Comparison of ENCODE assay signal across 1 cellular context in genomic region chr21:14736672-14737071, GRCh38.
TF ChIP-seq lines count a peak whose summit lies in the region.

No MANE protein-coding gene starts in this region.

TF ChIP-seq in K562, 482 proteins besides CTCF, POLR2A, EP300 and RAD21 (continued from another document):
- 0 out of 2 replicates have a peak, but pooled peaks have one; percentile 34 for TF ChIP-seq MECOM (CRISPR knock-in tag; IDR thresholded peaks at IDR 0.05)
- TF ChIP-seq ATF7 (IDR thresholded peaks at IDR 0.05) = peak; percentile 64; the same call in 1 of the 2 replicates
- TF ChIP-seq SMAD3 (CRISPR knock-in tag; conservative IDR thresholded peaks at IDR 0.05) = no peak
- TF ChIP-seq ZNF280A (IDR thresholded peaks at IDR 0.05; ENCODE audit: low read depth, partially characterized antibody) = no peak
- TF ChIP-seq CEBPB (tag; IDR thresholded peaks at IDR 0.05) = 0 out of 2 replicates have a peak, but pooled peaks have one; percentile 9
- TF ChIP-seq JUND (IDR thresholded peaks at IDR 0.05; ENCODE audit: borderline replicate concordance, low read depth, low read length) = peak; percentile 64; the same call in 1 of the 2 replicates
- TF ChIP-seq JUND (tag; IDR thresholded peaks at IDR 0.05; ENCODE audit: borderline replicate concordance, low read depth, low read length) = peak; percentile 71; the same call in 2 of the 3 replicates
- TF ChIP-seq NFRKB (IDR thresholded peaks at IDR 0.05; ENCODE audit: low read depth) = no peak
- no peak for TF ChIP-seq SIN3B (IDR thresholded peaks at IDR 0.05; ENCODE audit: low read depth)
- peak; percentile 87 for TF ChIP-seq MEIS2 (IDR thresholded peaks at IDR 0.05; ENCODE audit: partially characterized antibody)
- peak; percentile 72 for TF ChIP-seq MAFG (tag; conservative IDR thresholded peaks at IDR 0.05)
- TF ChIP-seq POLR2AphosphoS5 (IDR thresholded peaks at IDR 0.05; ENCODE audit: control insufficient read depth, insufficient read depth, low read depth, low read length) = no peak
- no peak for TF ChIP-seq ZNF398 (CRISPR knock-in tag; IDR thresholded peaks at IDR 0.05)
- 0 out of 2 replicates have a peak, but pooled peaks have one; percentile 43 for TF ChIP-seq ZNF311 (CRISPR knock-in tag; IDR thresholded peaks at IDR 0.05)
- TF ChIP-seq RFX7 (CRISPR knock-in tag; IDR thresholded peaks at IDR 0.05) = no peak
- TF ChIP-seq MCM3 (IDR thresholded peaks at IDR 0.05) = no peak
- TF ChIP-seq TAF1 (IDR thresholded peaks at IDR 0.05; ENCODE audit: control insufficient read depth, extremely low read depth, insufficient read depth, low read length, severe bottlenecking) = no peak
- TF ChIP-seq HMGXB4 (CRISPR knock-in tag; IDR thresholded peaks at IDR 0.05) = no peak
- no peak for TF ChIP-seq SAFB2 (IDR thresholded peaks at IDR 0.05; ENCODE audit: borderline replicate concordance, low read depth, low read length, severe bottlenecking)
- TF ChIP-seq ZNF282 (CRISPR knock-in tag; IDR thresholded peaks at IDR 0.05) = no peak
- TF ChIP-seq SNIP1 (IDR thresholded peaks at IDR 0.05; ENCODE audit: low read depth) = no peak
- TF ChIP-seq, protein P1, sequence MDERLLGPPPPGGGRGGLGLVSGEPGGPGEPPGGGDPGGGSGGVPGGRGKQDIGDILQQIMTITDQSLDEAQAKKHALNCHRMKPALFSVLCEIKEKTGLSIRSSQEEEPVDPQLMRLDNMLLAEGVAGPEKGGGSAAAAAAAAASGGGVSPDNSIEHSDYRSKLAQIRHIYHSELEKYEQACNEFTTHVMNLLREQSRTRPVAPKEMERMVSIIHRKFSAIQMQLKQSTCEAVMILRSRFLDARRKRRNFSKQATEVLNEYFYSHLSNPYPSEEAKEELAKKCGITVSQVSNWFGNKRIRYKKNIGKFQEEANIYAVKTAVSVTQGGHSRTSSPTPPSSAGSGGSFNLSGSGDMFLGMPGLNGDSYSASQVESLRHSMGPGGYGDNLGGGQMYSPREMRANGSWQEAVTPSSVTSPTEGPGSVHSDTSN (CRISPR knock-in tag; IDR thresholded peaks at IDR 0.05; ENCODE audit: low read depth) = no peak
- TF ChIP-seq, protein P1 (tag; conservative IDR thresholded peaks at IDR 0.05; ENCODE audit: low read depth) = peak; percentile 80
- peak; percentile 26; the same call in 1 of the 2 replicates for TF ChIP-seq PKNOX1 (IDR thresholded peaks at IDR 0.05)
- TF ChIP-seq ATF1 (CRISPR knock-in tag; IDR thresholded peaks at IDR 0.05) = no peak
- TF ChIP-seq ATF1 (tag; IDR thresholded peaks at IDR 0.05) = peak; percentile 40; the same call in 1 of the 2 replicates
- TF ChIP-seq MAFF (IDR thresholded peaks at IDR 0.05; ENCODE audit: low read length) = peak; percentile 8; the same call in 1 of the 2 replicates
- TF ChIP-seq VEZF1 (CRISPR knock-in tag; IDR thresholded peaks at IDR 0.05) = no peak
- peak; percentile 67 for TF ChIP-seq C11orf30 (IDR thresholded peaks at IDR 0.05; ENCODE audit: low read depth)
- TF ChIP-seq RNF219 (CRISPR knock-in tag; IDR thresholded peaks at IDR 0.05) = 0 out of 2 replicates have a peak, but pooled peaks have one; percentile 48
- TF ChIP-seq ZNF589 (CRISPR knock-in tag; IDR thresholded peaks at IDR 0.05; ENCODE audit: low read depth) = peak; percentile 47; the same call in 1 of the 2 replicates
- no peak for TF ChIP-seq ZNF184 (CRISPR knock-in tag; IDR thresholded peaks at IDR 0.05)
- TF ChIP-seq E2F3 (CRISPR knock-in tag; IDR thresholded peaks at IDR 0.05) = no peak
- TF ChIP-seq CCNT2 (IDR thresholded peaks at IDR 0.05; ENCODE audit: borderline replicate concordance, extremely low read depth, insufficient read length, low read depth, low read length) = no peak
- TF ChIP-seq RFX5 (IDR thresholded peaks at IDR 0.05; ENCODE audit: low read depth, low read length) = no peak
- TF ChIP-seq, protein P2, sequence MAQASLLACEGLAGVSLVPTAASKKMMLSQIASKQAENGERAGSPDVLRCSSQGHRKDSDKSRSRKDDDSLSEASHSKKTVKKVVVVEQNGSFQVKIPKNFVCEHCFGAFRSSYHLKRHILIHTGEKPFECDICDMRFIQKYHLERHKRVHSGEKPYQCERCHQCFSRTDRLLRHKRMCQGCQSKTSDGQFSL (CRISPR knock-in tag; IDR thresholded peaks at IDR 0.05) = no peak
- TF ChIP-seq, protein P2 (tag; IDR thresholded peaks at IDR 0.05) = no peak
- TF ChIP-seq MAFK (IDR thresholded peaks at IDR 0.05; ENCODE audit: low read length) = peak; percentile 44
- TF ChIP-seq, protein P3, sequence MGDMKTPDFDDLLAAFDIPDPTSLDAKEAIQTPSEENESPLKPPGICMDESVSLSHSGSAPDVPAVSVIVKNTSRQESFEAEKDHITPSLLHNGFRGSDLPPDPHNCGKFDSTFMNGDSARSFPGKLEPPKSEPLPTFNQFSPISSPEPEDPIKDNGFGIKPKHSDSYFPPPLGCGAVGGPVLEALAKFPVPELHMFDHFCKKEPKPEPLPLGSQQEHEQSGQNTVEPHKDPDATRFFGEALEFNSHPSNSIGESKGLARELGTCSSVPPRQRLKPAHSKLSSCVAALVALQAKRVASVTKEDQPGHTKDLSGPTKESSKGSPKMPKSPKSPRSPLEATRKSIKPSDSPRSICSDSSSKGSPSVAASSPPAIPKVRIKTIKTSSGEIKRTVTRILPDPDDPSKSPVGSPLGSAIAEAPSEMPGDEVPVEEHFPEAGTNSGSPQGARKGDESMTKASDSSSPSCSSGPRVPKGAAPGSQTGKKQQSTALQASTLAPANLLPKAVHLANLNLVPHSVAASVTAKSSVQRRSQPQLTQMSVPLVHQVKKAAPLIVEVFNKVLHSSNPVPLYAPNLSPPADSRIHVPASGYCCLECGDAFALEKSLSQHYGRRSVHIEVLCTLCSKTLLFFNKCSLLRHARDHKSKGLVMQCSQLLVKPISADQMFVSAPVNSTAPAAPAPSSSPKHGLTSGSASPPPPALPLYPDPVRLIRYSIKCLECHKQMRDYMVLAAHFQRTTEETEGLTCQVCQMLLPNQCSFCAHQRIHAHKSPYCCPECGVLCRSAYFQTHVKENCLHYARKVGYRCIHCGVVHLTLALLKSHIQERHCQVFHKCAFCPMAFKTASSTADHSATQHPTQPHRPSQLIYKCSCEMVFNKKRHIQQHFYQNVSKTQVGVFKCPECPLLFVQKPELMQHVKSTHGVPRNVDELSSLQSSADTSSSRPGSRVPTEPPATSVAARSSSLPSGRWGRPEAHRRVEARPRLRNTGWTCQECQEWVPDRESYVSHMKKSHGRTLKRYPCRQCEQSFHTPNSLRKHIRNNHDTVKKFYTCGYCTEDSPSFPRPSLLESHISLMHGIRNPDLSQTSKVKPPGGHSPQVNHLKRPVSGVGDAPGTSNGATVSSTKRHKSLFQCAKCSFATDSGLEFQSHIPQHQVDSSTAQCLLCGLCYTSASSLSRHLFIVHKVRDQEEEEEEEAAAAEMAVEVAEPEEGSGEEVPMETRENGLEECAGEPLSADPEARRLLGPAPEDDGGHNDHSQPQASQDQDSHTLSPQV (IDR thresholded peaks at IDR 0.05) = 0 out of 2 replicates have a peak, but pooled peaks have one; percentile 6
- TF ChIP-seq CREB3 (tag; conservative IDR thresholded peaks at IDR 0.05; ENCODE audit: low read depth) = 0 out of 2 replicates have a peak, but pooled peaks have one; percentile 30
- no peak for TF ChIP-seq TRIM28 (IDR thresholded peaks at IDR 0.05)
- TF ChIP-seq CREM (IDR thresholded peaks at IDR 0.05; ENCODE audit: low read depth) = 0 out of 2 replicates have a peak, but pooled peaks have one; percentile 9
- TF ChIP-seq ZNF316 (IDR thresholded peaks at IDR 0.05) = peak; percentile 88
